In genomic region chr13:59915252-59915651, GRCh38 we compare ENCODE assay signal across 26 cellular contexts.
"Had no signal": no experiment of that assay in that cellular context is flagged by ENCODE, and none has a peak within 500 bp of the region (broad histone marks: within the 10 kb centered on the region; RNA-seq: fewer than 3 reads in every experiment).

No MANE protein-coding gene starts in this region.

- DNase-seq: activated B cell treated with CpG ODN at 0.5 μM for 24 hours; activated CD4-positive, alpha-beta T cell treated with anti-CD3 and anti-CD28 coated beads for 1 hour; activated CD4-positive, alpha-beta T cell treated with anti-CD3 and anti-CD28 coated beads, Interleukin-2, amount 10 ng/mL, durations not matched to agents 24 days and 14 days; activated CD4-positive, alpha-beta T cell treated with anti-CD3 and anti-CD28 coated beads, Interleukin-2, amount 50 U/mL, for 48 hours; activated CD8-positive, alpha-beta memory T cell treated with anti-CD3 and anti-CD28 coated beads, Interleukin-2, amount 10 ng/mL, durations not matched to agents 7 days and 5 days; activated gamma-delta T cell; activated naive CD4-positive, alpha-beta T cell treated with anti-CD3 and anti-CD28 coated beads for 36 hours; activated T-cell treated with anti-CD3 and anti-CD28 coated beads, Interleukin-2, amount 50 U/mL, for 24 hours; amygdala; cerebellar nuclear complex; colonic mucosa; Kasumi-1; MV-4-11; NCI-H1092 treated with DMSO at 0.1 percent for 48 hours; NCI-H1417 treated with DMSO at 0.1 percent for 48 hours; NCI-H1694; NCI-H2029 treated with DMSO at 0.1 percent for 48 hours; NCI-H446; NCI-H524; Peyer's patch; Right ventricle myocardium superior; SJCRH30; SW 1271 had no signal

- H3K27ac ChIP-seq: colonic mucosa, Peyer's patch, RWPE1, SJCRH30 had no signal

- H3K36me3 ChIP-seq: colonic mucosa, Peyer's patch had no signal

- H3K27me3 Mint-ChIP-seq: activated B cell treated with CpG ODN at 0.5 μM for 24 hours; activated CD4-positive, alpha-beta T cell treated with anti-CD3 and anti-CD28 coated beads, Interleukin-2, amount 10 ng/mL, durations not matched to agents 24 days and 14 days; activated CD8-positive, alpha-beta memory T cell treated with anti-CD3 and anti-CD28 coated beads, Interleukin-2, amount 10 ng/mL, durations not matched to agents 7 days and 5 days; activated naive CD8-positive, alpha-beta T cell; activated T-cell treated with anti-CD3 and anti-CD28 coated beads, Interleukin-2, amount 50 U/mL, for 24 hours had no signal

- H3K36me3 Mint-ChIP-seq: activated naive CD8-positive, alpha-beta T cell had no signal

- H3K4me1 ChIP-seq: colonic mucosa, Peyer's patch, SJCRH30 had no signal

- H3K4me3 ChIP-seq: colonic mucosa, Peyer's patch, SJCRH30 had no signal

- H3K4me3 Mint-ChIP-seq: activated B cell treated with CpG ODN at 0.5 μM for 24 hours; activated CD4-positive, alpha-beta T cell treated with anti-CD3 and anti-CD28 coated beads, Interleukin-2, amount 10 ng/mL, durations not matched to agents 24 days and 14 days; activated CD8-positive, alpha-beta memory T cell treated with anti-CD3 and anti-CD28 coated beads, Interleukin-2, amount 10 ng/mL, durations not matched to agents 7 days and 5 days; activated naive CD4-positive, alpha-beta T cell treated with anti-CD3 and anti-CD28 coated beads for 36 hours; activated naive CD8-positive, alpha-beta T cell; activated T-cell treated with anti-CD3 and anti-CD28 coated beads, Interleukin-2, amount 50 U/mL, for 24 hours; T-helper 2 cell treated with Interferon-gamma antibody and Interleukin-4, amounts not matched to agents 5 μg/mL and 100 μg/mL, for 36 hours had no signal

- H3K27me3 ChIP-seq: colonic mucosa, Peyer's patch, SJCRH30 had no signal

- H3K9me3 Mint-ChIP-seq: activated B cell treated with CpG ODN at 0.5 μM for 24 hours; activated CD4-positive, alpha-beta T cell treated with anti-CD3 and anti-CD28 coated beads, Interleukin-2, amount 10 ng/mL, durations not matched to agents 24 days and 14 days; activated naive CD4-positive, alpha-beta T cell treated with anti-CD3 and anti-CD28 coated beads for 36 hours; activated T-cell treated with anti-CD3 and anti-CD28 coated beads, Interleukin-2, amount 50 U/mL, for 24 hours; T-helper 2 cell treated with Interferon-gamma antibody and Interleukin-4, amounts not matched to agents 5 μg/mL and 100 μg/mL, for 36 hours had no signal

- H3K27ac Mint-ChIP-seq: activated B cell treated with CpG ODN at 0.5 μM for 24 hours; activated CD4-positive, alpha-beta T cell treated with anti-CD3 and anti-CD28 coated beads, Interleukin-2, amount 10 ng/mL, durations not matched to agents 24 days and 14 days; activated CD8-positive, alpha-beta memory T cell treated with anti-CD3 and anti-CD28 coated beads, Interleukin-2, amount 10 ng/mL, durations not matched to agents 7 days and 5 days; activated naive CD4-positive, alpha-beta T cell treated with anti-CD3 and anti-CD28 coated beads for 36 hours; activated naive CD8-positive, alpha-beta T cell; activated T-cell treated with anti-CD3 and anti-CD28 coated beads, Interleukin-2, amount 50 U/mL, for 24 hours; T-helper 2 cell treated with Interferon-gamma antibody and Interleukin-4, amounts not matched to agents 5 μg/mL and 100 μg/mL, for 36 hours had no signal

- H3K4me1 Mint-ChIP-seq: activated B cell treated with CpG ODN at 0.5 μM for 24 hours; activated CD4-positive, alpha-beta T cell treated with anti-CD3 and anti-CD28 coated beads, Interleukin-2, amount 10 ng/mL, durations not matched to agents 24 days and 14 days; activated CD8-positive, alpha-beta memory T cell treated with anti-CD3 and anti-CD28 coated beads, Interleukin-2, amount 10 ng/mL, durations not matched to agents 7 days and 5 days had no signal

- ATAC-seq: activated CD8-positive, alpha-beta memory T cell treated with anti-CD3 and anti-CD28 coated beads, Interleukin-2, amount 10 ng/mL, durations not matched to agents 7 days and 5 days had no signal

- H3K9me3 ChIP-seq: colonic mucosa, Peyer's patch, SJCRH30 had no signal
